Comparison of ENCODE assay signal across 1 cellular context in genomic region chr18:8882632-8883408, GRCh38.
A peak's percentile ranks its signal among the peaks of the same experiment; 100 is the strongest.
TF ChIP-seq lines count a peak whose summit lies in the region.

No MANE protein-coding gene starts in this region.

TF ChIP-seq in K562, 482 proteins besides CTCF, POLR2A, EP300 and RAD21 (continued from another document and continues in another):
- TF ChIP-seq CREB3 (tag; conservative IDR thresholded peaks at IDR 0.05; ENCODE audit: low read depth) (no peak), ZNF239 (CRISPR knock-in tag; IDR thresholded peaks at IDR 0.05) (no peak), RBM34 (IDR thresholded peaks at IDR 0.05; ENCODE audit: borderline replicate concordance, insufficient read depth, low read length) (no peak), MCM5 (IDR thresholded peaks at IDR 0.05; ENCODE audit: low read depth) (no peak), MAFF (IDR thresholded peaks at IDR 0.05; ENCODE audit: low read length) (no peak), PHTF2 (CRISPR knock-in tag; IDR thresholded peaks at IDR 0.05) (no peak), ZSCAN29 (IDR thresholded peaks at IDR 0.05) (no peak), ZNF512 (tag; IDR thresholded peaks at IDR 0.05) (no peak), TRIM25 (IDR thresholded peaks at IDR 0.05; ENCODE audit: borderline replicate concordance) (no peak), HNRNPK (IDR thresholded peaks at IDR 0.05; ENCODE audit: low read depth, low read length, poor library complexity, severe bottlenecking) (no peak), MECOM (CRISPR knock-in tag; IDR thresholded peaks at IDR 0.05) (peak; percentile 30; the same call in 1 of the 2 replicates), LEF1 (IDR thresholded peaks at IDR 0.05) (peak; percentile 20; the same call in 1 of the 2 replicates), TAL1 (IDR thresholded peaks at IDR 0.05) (no peak), E2F8 (IDR thresholded peaks at IDR 0.05; ENCODE audit: low read depth, partially characterized antibody) (no peak), PTBP1 (IDR thresholded peaks at IDR 0.05; ENCODE audit: low read depth, low read length) (no peak), NFE2 (IDR thresholded peaks at IDR 0.05; ENCODE audit: low read depth) (no peak), E2F6 (IDR thresholded peaks at IDR 0.05; ENCODE audit: borderline replicate concordance in 1 of 2, extremely low read depth in 1 of 2, insufficient read depth in 1 of 2, insufficient read length in 1 of 2, low read depth in 1 of 2, low read length in 1 of 2, poor library complexity in 1 of 2, severe bottlenecking in 1 of 2) (peak in 1 of 2 experiments; percentile 35), KLF1 (tag; IDR thresholded peaks at IDR 0.05) (0 out of 2 replicates have a peak, but pooled peaks have one; percentile 13), ASH1L (IDR thresholded peaks at IDR 0.05; ENCODE audit: borderline replicate concordance, low read depth, partially characterized antibody) (peak; percentile 54), SAP30 (IDR thresholded peaks at IDR 0.05; ENCODE audit: borderline replicate concordance, insufficient read depth, low read depth, low read length, poor library complexity, severe bottlenecking) (no peak), MBD2 (IDR thresholded peaks at IDR 0.05; ENCODE audit: borderline replicate concordance, low read depth) (peak; percentile 46; the same call in 1 of the 2 replicates), PHF20 (IDR thresholded peaks at IDR 0.05; ENCODE audit: partially characterized antibody) (no peak), AFF1 (IDR thresholded peaks at IDR 0.05; ENCODE audit: low read depth in 1 of 2, partially characterized antibody in 2 of 2) (peak; percentile 61 to 75), NCOA6 (IDR thresholded peaks at IDR 0.05) (no peak), YY1 (IDR thresholded peaks at IDR 0.05; ENCODE audit: borderline replicate concordance in 1 of 3, control insufficient read depth in 1 of 3, extremely low read depth in 1 of 3, insufficient read depth in 3 of 3, insufficient read length in 1 of 3, insufficient replicate concordance in 2 of 3, low read depth in 1 of 3, low read length in 2 of 3) (no peak), STAG1 (CRISPR knock-in tag; IDR thresholded peaks at IDR 0.05; ENCODE audit: borderline replicate concordance) (no peak), TCF15 (CRISPR knock-in tag; IDR thresholded peaks at IDR 0.05) (no peak), ELF4 (CRISPR knock-in tag; IDR thresholded peaks at IDR 0.05) (peak; percentile 80), MAZ (CRISPR knock-in tag; conservative IDR thresholded peaks at IDR 0.05 in 1 of 2, IDR thresholded peaks at IDR 0.05 in 1 of 2) (peak in 1 of 2 experiments; percentile 34; a peak in 1 of 4 replicates), SETDB1 (IDR thresholded peaks at IDR 0.05; ENCODE audit: low read length) (no peak), RBM14 (IDR thresholded peaks at IDR 0.05; ENCODE audit: borderline replicate concordance, insufficient read depth, low read depth, low read length) (no peak), GTF2B (IDR thresholded peaks at IDR 0.05; ENCODE audit: extremely low read depth, insufficient read length) (no peak), PREB (CRISPR knock-in tag; IDR thresholded peaks at IDR 0.05) (no peak), PBX2 (CRISPR knock-in tag; IDR thresholded peaks at IDR 0.05; ENCODE audit: low read depth) (no peak), PBX2 (tag; conservative IDR thresholded peaks at IDR 0.05; ENCODE audit: low read depth) (no peak), DNMT1 (IDR thresholded peaks at IDR 0.05) (0 out of 2 replicates have a peak, but pooled peaks have one; percentile 58), ZNF644 (tag; IDR thresholded peaks at IDR 0.05; ENCODE audit: low read depth) (no peak), ARNT (IDR thresholded peaks at IDR 0.05) (0 out of 4 replicates have a peak, but pooled peaks of 1 of the 2 experiments have one; percentile 28), ZBED1 (IDR thresholded peaks at IDR 0.05) (no peak)
